Comparison of ENCODE assay signal across 2 cellular contexts in genomic region chr3:30292192-30292893, GRCh38.
A peak's percentile ranks its signal among the peaks of the same experiment; 100 is the strongest.
TF ChIP-seq lines count a peak whose summit lies in the region.

No MANE protein-coding gene starts in this region.

TF ChIP-seq in K562, 482 proteins besides CTCF, POLR2A, EP300 and RAD21 (continued from another document):
- TF ChIP-seq LCOR (CRISPR knock-in tag; IDR thresholded peaks at IDR 0.05), result no peak

TF ChIP-seq in HepG2, 621 proteins besides CTCF, POLR2A, EP300 and RAD21 (continued from another document and continues in another):
- no peak for TF ChIP-seq ZBTB14 (CRISPR knock-in tag; IDR thresholded peaks at IDR 0.05)
- peak; percentile 99 for TF ChIP-seq SOX5 (CRISPR knock-in tag; IDR thresholded peaks at IDR 0.05; ENCODE audit: borderline replicate concordance)
- peak; percentile 71 for TF ChIP-seq NCOA2 (CRISPR knock-in tag; IDR thresholded peaks at IDR 0.05)
- no peak for TF ChIP-seq SP1 (IDR thresholded peaks at IDR 0.05)
- TF ChIP-seq SP1 (CRISPR knock-in tag; IDR thresholded peaks at IDR 0.05), result no peak
- TF ChIP-seq ZMYM4 (CRISPR knock-in tag; IDR thresholded peaks at IDR 0.05), result peak; percentile 77
- TF ChIP-seq ZFP1 (CRISPR knock-in tag; IDR thresholded peaks at IDR 0.05), result no peak
- no peak for TF ChIP-seq ZNF687 (CRISPR knock-in tag; IDR thresholded peaks at IDR 0.05)
- no peak for TF ChIP-seq HES4 (CRISPR knock-in tag; IDR thresholded peaks at IDR 0.05; ENCODE audit: borderline replicate concordance)
- TF ChIP-seq ZNF510 (CRISPR knock-in tag; IDR thresholded peaks at IDR 0.05; ENCODE audit: low read depth), result no peak
- TF ChIP-seq IRF2 (CRISPR knock-in tag; IDR thresholded peaks at IDR 0.05), result 0 out of 2 replicates have a peak, but pooled peaks have one; percentile 25
- no peak for TF ChIP-seq HDAC2 (CRISPR knock-in tag; IDR thresholded peaks at IDR 0.05)
- peak; percentile 87 for TF ChIP-seq ARID5B (CRISPR knock-in tag; IDR thresholded peaks at IDR 0.05)
- TF ChIP-seq FOXA3 (CRISPR knock-in tag; IDR thresholded peaks at IDR 0.05), result peak; percentile 90
- TF ChIP-seq ADNP (CRISPR knock-in tag; IDR thresholded peaks at IDR 0.05), result no peak
- TF ChIP-seq ZNF44 (CRISPR knock-in tag; IDR thresholded peaks at IDR 0.05), result no peak
- no peak for TF ChIP-seq ZZZ3 (CRISPR knock-in tag; IDR thresholded peaks at IDR 0.05; ENCODE audit: borderline replicate concordance)
- TF ChIP-seq DPF2 (CRISPR knock-in tag; IDR thresholded peaks at IDR 0.05; ENCODE audit: borderline replicate concordance, low read depth), result 0 out of 2 replicates have a peak, but pooled peaks have one; percentile 19
- no peak for TF ChIP-seq GTF2F1 (IDR thresholded peaks at IDR 0.05; ENCODE audit: low read length)
- 0 out of 2 replicates have a peak, but pooled peaks have one; percentile 53 for TF ChIP-seq ZKSCAN8 (CRISPR knock-in tag; IDR thresholded peaks at IDR 0.05; ENCODE audit: borderline replicate concordance)
- TF ChIP-seq AKNA (CRISPR knock-in tag; IDR thresholded peaks at IDR 0.05; ENCODE audit: borderline replicate concordance), result no peak
- TF ChIP-seq ZC3H13 (CRISPR knock-in tag; IDR thresholded peaks at IDR 0.05), result no peak
- TF ChIP-seq ATF2 (CRISPR knock-in tag; IDR thresholded peaks at IDR 0.05), result no peak; the same call in 1 of the 2 replicates
- TF ChIP-seq TCF7 (IDR thresholded peaks at IDR 0.05; ENCODE audit: low read depth), result peak; percentile 27; the same call in 1 of the 2 replicates
- 0 out of 2 replicates have a peak, but pooled peaks have one; percentile 17 for TF ChIP-seq MIXL1 (CRISPR knock-in tag; IDR thresholded peaks at IDR 0.05)
- TF ChIP-seq ATF1 (CRISPR knock-in tag; IDR thresholded peaks at IDR 0.05), result no peak
- peak; percentile 91 for TF ChIP-seq SOX13 (IDR thresholded peaks at IDR 0.05)
- TF ChIP-seq SOX13 (CRISPR knock-in tag; conservative IDR thresholded peaks at IDR 0.05 in 1 of 2, IDR thresholded peaks at IDR 0.05 in 1 of 2), result peak in 1 of 2 experiments; percentile 99; a peak in 2 of 4 replicates
- TF ChIP-seq UBTF (CRISPR knock-in tag; IDR thresholded peaks at IDR 0.05), result no peak
- 0 out of 2 replicates have a peak, but pooled peaks have one; percentile 21 for TF ChIP-seq HDAC1 (CRISPR knock-in tag; IDR thresholded peaks at IDR 0.05)
- TF ChIP-seq KDM6A (CRISPR knock-in tag; IDR thresholded peaks at IDR 0.05; ENCODE audit: low read depth), result no peak
- TF ChIP-seq EHMT2 (IDR thresholded peaks at IDR 0.05; ENCODE audit: borderline replicate concordance, low read depth, low read length), result 0 out of 2 replicates have a peak, but pooled peaks have one; percentile 28
- no peak for TF ChIP-seq ZNF740 (CRISPR knock-in tag; IDR thresholded peaks at IDR 0.05)
- 0 out of 2 replicates have a peak, but pooled peaks have one; percentile 26 for TF ChIP-seq KDM1A (CRISPR knock-in tag; IDR thresholded peaks at IDR 0.05)
- no peak for TF ChIP-seq ZNF879 (CRISPR knock-in tag; IDR thresholded peaks at IDR 0.05)
- TF ChIP-seq MXD4 (CRISPR knock-in tag; IDR thresholded peaks at IDR 0.05), result no peak
- TF ChIP-seq RFX3 (CRISPR knock-in tag; IDR thresholded peaks at IDR 0.05), result no peak
- no peak for TF ChIP-seq ARNT2 (CRISPR knock-in tag; IDR thresholded peaks at IDR 0.05; ENCODE audit: low read depth)
- no peak for TF ChIP-seq ZNF530 (CRISPR knock-in tag; IDR thresholded peaks at IDR 0.05; ENCODE audit: low read depth)
- TF ChIP-seq ZBTB38 (CRISPR knock-in tag; IDR thresholded peaks at IDR 0.05), result no peak
- TF ChIP-seq MAFK (conservative IDR thresholded peaks at IDR 0.05 in 1 of 2, IDR thresholded peaks at IDR 0.05 in 1 of 2; ENCODE audit: low read length in 2 of 2), result no peak
- no peak for TF ChIP-seq DNMT3B (CRISPR knock-in tag; conservative IDR thresholded peaks at IDR 0.05)
- TF ChIP-seq ZNF792 (CRISPR knock-in tag; IDR thresholded peaks at IDR 0.05), result no peak; the same call in 1 of the 2 replicates
- TF ChIP-seq E2F5 (CRISPR knock-in tag; conservative IDR thresholded peaks at IDR 0.05), result no peak
- no peak for TF ChIP-seq ZNF580 (CRISPR knock-in tag; IDR thresholded peaks at IDR 0.05; ENCODE audit: borderline replicate concordance, low read depth)
- TF ChIP-seq ZNF558 (CRISPR knock-in tag; IDR thresholded peaks at IDR 0.05; ENCODE audit: borderline replicate concordance), result no peak
